11 cellular contexts compared by ENCODE assay signal in genomic region chr1:236515443-236515958, GRCh38. TPM values are rescaled to one million over a fixed set of nuclear protein-coding genes. Genes with fewer than 3 reads are reported as not detected.
A peak's percentile ranks its signal among the peaks of the same experiment; 100 is the strongest.
DNase-seq lines count a peak whose midpoint lies in the region; ATAC-seq and TF ChIP-seq lines count a peak whose summit lies in the region.
"Had no signal": no experiment of that assay in that cellular context is flagged by ENCODE, and none has a peak within 500 bp of the region (broad histone marks: within the 10 kb centered on the region; RNA-seq: fewer than 3 reads in every experiment).

No MANE protein-coding gene starts in this region.

- H3K27ac Mint-ChIP-seq in T-helper 2 cell treated with Interferon-gamma antibody and Interleukin-4, amounts not matched to agents 5 μg/mL and 100 μg/mL, for 36 hours = no peak overlapping the region
- H3K27ac Mint-ChIP-seq in osteocyte (ENCODE audit: unreplicated experiment) (peak overlapping the region; percentile 82), immature natural killer cell (peak overlapping the region in 1 of 6 donors; percentile 51)

- no peaks in the 10 kb centered on the region for H3K9me3 Mint-ChIP-seq in T-helper 2 cell treated with Interferon-gamma antibody and Interleukin-4, amounts not matched to agents 5 μg/mL and 100 μg/mL, for 36 hours
- H3K9me3 Mint-ChIP-seq in osteocyte (ENCODE audit: unreplicated experiment) = no peaks in the 10 kb centered on the region
- H3K9me3 Mint-ChIP-seq in immature natural killer cell = no peaks in the 10 kb centered on the region
- H3K9me3 Mint-ChIP-seq: brain had no signal

- peaks cover 3% of the 10 kb centered on the region for H3K36me3 Mint-ChIP-seq in T-helper 2 cell treated with Interferon-gamma antibody and Interleukin-4, amounts not matched to agents 5 μg/mL and 100 μg/mL, for 36 hours (ENCODE audit: low read depth)
- H3K36me3 Mint-ChIP-seq in osteocyte (ENCODE audit: unreplicated experiment) = no peaks in the 10 kb centered on the region
- no peaks in the 10 kb centered on the region for H3K36me3 Mint-ChIP-seq in immature natural killer cell
- H3K36me3 Mint-ChIP-seq: brain had no signal

- no peak for TF ChIP-seq CTCF in osteocyte (IDR thresholded peaks at IDR 0.05)

- H3K4me3 Mint-ChIP-seq in T-helper 2 cell treated with Interferon-gamma antibody and Interleukin-4, amounts not matched to agents 5 μg/mL and 100 μg/mL, for 36 hours = peak overlapping the region; percentile 78
- H3K4me3 Mint-ChIP-seq in osteocyte (ENCODE audit: unreplicated experiment) (no peak overlapping the region), immature natural killer cell (no peak overlapping the region)
- H3K4me3 Mint-ChIP-seq: brain had no signal

- DNase-seq in DMS79 treated with DMSO at 0.1 percent for 48 hours (lab: John Stamatoyannopoulos, UW) = peak; percentile 94
- DNase-seq in NCI-H1694 treated with DMSO at 0.1 percent for 48 hours (lab: John Stamatoyannopoulos, UW) = peak; percentile 24
- DNase-seq in T-helper 2 cell treated with Interferon-gamma antibody and Interleukin-4, amounts not matched to agents 5 μg/mL and 100 μg/mL, for 36 hours (ENCODE audit: low spot score) = no peak
- DNase-seq in osteocyte (ENCODE audit: extremely low spot score, unreplicated experiment) = no peak
- DNase-seq in left colon = no peak
- DNase-seq in immature natural killer cell = no peak
- DNase-seq: DND-41; erythroblast; stimulated activated CD4-positive, alpha-beta T cell treated with anti-CD3 and anti-CD28 coated beads, Interleukin-15, amount 100 ng/mL, for 24 hours had no signal

- ATAC-seq in GM18517 (IDR thresholded peaks at IDR 0.05; ENCODE audit: unreplicated experiment) = no peak
- no peak for ATAC-seq in left colon

- intact Hi-C loops in left colon (cut with DNase I, micrococcal nuclease) = no loop called here

- peaks cover 41% of the 10 kb centered on the region for H3K27me3 Mint-ChIP-seq in T-helper 2 cell treated with Interferon-gamma antibody and Interleukin-4, amounts not matched to agents 5 μg/mL and 100 μg/mL, for 36 hours (ENCODE audit: low read depth)
- H3K27me3 Mint-ChIP-seq in osteocyte (ENCODE audit: unreplicated experiment) (no peaks in the 10 kb centered on the region), immature natural killer cell (ENCODE audit: low read depth in 3 of 3) (peaks cover 0 to 4% (median 4%) of the 10 kb centered on the region in 3 donors)

- H3K4me1 Mint-ChIP-seq in T-helper 2 cell treated with Interferon-gamma antibody and Interleukin-4, amounts not matched to agents 5 μg/mL and 100 μg/mL, for 36 hours (ENCODE audit: low read depth) = peaks cover 28% of the 10 kb centered on the region
- peaks cover 42% of the 10 kb centered on the region for H3K4me1 Mint-ChIP-seq in osteocyte (ENCODE audit: unreplicated experiment)
- peaks cover 8 to 24% of the 10 kb centered on the region in 2 donors for H3K4me1 Mint-ChIP-seq in immature natural killer cell

RNA-seq across cellular contexts. Expression of gene LGALS8, which starts 8.3 kb away (rescaled TPM):
- total RNA-seq in osteocyte = 30.0 and 32.4 TPM in 2 replicates
- total RNA-seq in left colon = 10 to 100 TPM; 39.2 to 42.0 TPM
- polyA plus RNA-seq in immature natural killer cell = 10 to 100 TPM; 24.9 to 43.6 (median 26.6) TPM

Comparison
In these comparisons a context has a peak if more than half of its experiments do, and no peak if none do; other contexts are left out.
1. DNase-seq: peak in DMS79 treated with DMSO at 0.1 percent for 48 hours (single experiment) and NCI-H1694 treated with DMSO at 0.1 percent for 48 hours (single experiment); none in T-helper 2 cell treated with Interferon-gamma antibody and Interleukin-4, amounts not matched to agents 5 μg/mL and 100 μg/mL, for 36 hours (single experiment), osteocyte (single experiment), left colon (0 of 2) and immature natural killer cell (0 of 3).